Comparison of ENCODE assay signal across 12 cellular contexts in genomic region chr7:35630573-35630972, GRCh38.
A peak's percentile ranks its signal among the peaks of the same experiment; 100 is the strongest.
DNase-seq lines count a peak whose midpoint lies in the region; TF ChIP-seq lines count a peak whose summit lies in the region.
"Had no signal": no experiment of that assay in that cellular context is flagged by ENCODE, and none has a peak within 500 bp of the region (broad histone marks: within the 10 kb centered on the region; RNA-seq: fewer than 3 reads in every experiment).

No MANE protein-coding gene starts in this region.

- H3K36me3 ChIP-seq in neural progenitor cell (peaks cover 23% of the 10 kb centered on the region), adrenal gland (replicated peaks in 1 of 2) (peaks cover 0 to 38% of the 10 kb centered on the region in 2 donors)

- H3K27ac Mint-ChIP-seq in neural progenitor cell = no peak overlapping the region
- H3K27ac Mint-ChIP-seq: activated naive CD8-positive, alpha-beta T cell treated with anti-CD3 and anti-CD28 coated beads, Interleukin-2, amount 10 ng/mL, durations not matched to agents 7 days and 5 days had no signal

- no peaks in the 10 kb centered on the region for H3K9me3 ChIP-seq in neural progenitor cell (ENCODE audit: low read depth)
- H3K9me3 ChIP-seq in adrenal gland (replicated peaks in 1 of 3) = no peaks in the 10 kb centered on the region
- H3K9me3 ChIP-seq: suprapubic skin had no signal

- H3K9ac ChIP-seq in neural progenitor cell = no peak overlapping the region
- H3K9ac ChIP-seq: KMS-11 had no signal

- H3K4me1 ChIP-seq in neural progenitor cell (no peaks in the 10 kb centered on the region), adrenal gland (replicated peaks in 1 of 2) (peaks cover 0 to 9% of the 10 kb centered on the region in 2 donors)
- H3K4me1 ChIP-seq: suprapubic skin had no signal

- H3K4me2 ChIP-seq in neural progenitor cell = no peak overlapping the region
- H3K4me2 ChIP-seq: KMS-11 had no signal

- DNase-seq in ELR (ENCODE audit: low read depth) (peak; percentile 54), NCI-H69 (lab: John Stamatoyannopoulos, UW) (peak; percentile 36), dermis blood vessel endothelial cell (peak; percentile 47), neural progenitor cell (ENCODE audit: low spot score) (no peak), adrenal gland (no peak), SK-N-DZ (ENCODE audit: low spot score) (no peak), cerebellar nuclear complex (lab: John Stamatoyannopoulos, UW) (no peak)
- DNase-seq: activated naive CD8-positive, alpha-beta T cell treated with anti-CD3 and anti-CD28 coated beads, Interleukin-2, amount 10 ng/mL, durations not matched to agents 7 days and 5 days; DND-41; stimulated activated CD4-positive, alpha-beta T cell treated with anti-CD3 and anti-CD28 coated beads, Interleukin-4, amount 100 ng/mL, for 24 hours had no signal

- no peaks in the 10 kb centered on the region for H3K79me2 ChIP-seq in neural progenitor cell (ENCODE audit: low read depth)

- no peaks in the 10 kb centered on the region for H3K9me3 Mint-ChIP-seq in neural progenitor cell
- H3K9me3 Mint-ChIP-seq: activated naive CD8-positive, alpha-beta T cell treated with anti-CD3 and anti-CD28 coated beads, Interleukin-2, amount 10 ng/mL, durations not matched to agents 7 days and 5 days had no signal

- intact Hi-C loops in adrenal gland (cut with DNase I) = no loop called here

- no peaks in the 10 kb centered on the region for H4K20me1 ChIP-seq in neural progenitor cell (ENCODE audit: low read depth)

- 33 to 49% (median 47%) methylated on average over 2 of the region's 2 CpGs for WGBS in adrenal gland, 4 donors

- no peaks in the 10 kb centered on the region for H3K27me3 ChIP-seq in neural progenitor cell
- H3K27me3 ChIP-seq in adrenal gland = no peaks in the 10 kb centered on the region
- H3K27me3 ChIP-seq: suprapubic skin had no signal

- TF ChIP-seq POLR2A in adrenal gland (IDR thresholded peaks at IDR 0.05) = no peak

- H3K4me3 ChIP-seq in neural progenitor cell = no peak overlapping the region
- H3K4me3 ChIP-seq in adrenal gland = no peak overlapping the region
- H3K4me3 ChIP-seq: suprapubic skin had no signal

- no peak overlapping the region for H3K4me3 Mint-ChIP-seq in neural progenitor cell
- H3K4me3 Mint-ChIP-seq: activated naive CD8-positive, alpha-beta T cell treated with anti-CD3 and anti-CD28 coated beads, Interleukin-2, amount 10 ng/mL, durations not matched to agents 7 days and 5 days had no signal

- TF ChIP-seq CTCF in neural progenitor cell (IDR thresholded peaks at IDR 0.05) (no peak), adrenal gland (IDR thresholded peaks at IDR 0.05) (no peak)

- H3K36me3 Mint-ChIP-seq in neural progenitor cell = peaks cover 23% of the 10 kb centered on the region

- H3K27ac ChIP-seq in neural progenitor cell (peak overlapping the region; percentile 34), adrenal gland (no peak overlapping the region)
- H3K27ac ChIP-seq: KMS-11, suprapubic skin had no signal

- H3K27me3 Mint-ChIP-seq in neural progenitor cell (ENCODE audit: insufficient read depth, low read depth) = no peaks in the 10 kb centered on the region
- H3K27me3 Mint-ChIP-seq: activated naive CD8-positive, alpha-beta T cell treated with anti-CD3 and anti-CD28 coated beads, Interleukin-2, amount 10 ng/mL, durations not matched to agents 7 days and 5 days had no signal

- H2AFZ ChIP-seq in neural progenitor cell (replicated peaks) = no peak overlapping the region

- H3K4me1 Mint-ChIP-seq in neural progenitor cell = no peaks in the 10 kb centered on the region

- peaks cover 24% of the 10 kb centered on the region for H3F3A ChIP-seq in neural progenitor cell (ENCODE audit: low read depth)

Comparison
In these comparisons a context has a peak if more than half of its experiments do, and no peak if none do; other contexts are left out.
1. DNase-seq: peak in ELR (single experiment), NCI-H69 (single experiment) and dermis blood vessel endothelial cell (single experiment); none in neural progenitor cell (single experiment), adrenal gland (0 of 7), SK-N-DZ (single experiment) and cerebellar nuclear complex (0 of 2).